In genomic region chr2:149365826-149366583, GRCh38 we compare ENCODE assay signal across 10 cellular contexts. TPM values are rescaled to one million over a fixed set of nuclear protein-coding genes. Genes with fewer than 3 reads are reported as not detected.
DNase-seq lines count a peak whose midpoint lies in the region; ATAC-seq and TF ChIP-seq lines count a peak whose summit lies in the region.
"Had no signal": no experiment of that assay in that cellular context is flagged by ENCODE, and none has a peak within 500 bp of the region (broad histone marks: within the 10 kb centered on the region; RNA-seq: fewer than 3 reads in every experiment).

No MANE protein-coding gene starts in this region.

- POLR2A ChIA-PET in activated CD8-positive, alpha-beta T cell treated with anti-CD3 and anti-CD28 coated beads, Interleukin-2, amount 10 ng/mL, durations not matched to agents 7 days and 5 days (lab: Charles Lee): interaction anchor here (1.1 kb wide), 1 partner anchor 9 kb away, joined by 3 read pairs; no protein-coding TSS in a partner anchor

- H3K27ac ChIP-seq in liver (ENCODE audit: low read depth in 1 of 2, low read length in 2 of 2): no peak overlapping the region
- H3K27ac ChIP-seq: neutrophil had no signal

- peak; percentile 69 for DNase-seq in Daoy (ENCODE audit: low read depth)
- peak; percentile 10 for DNase-seq in NCI-H146 treated with DMSO at 0.1 percent for 48 hours (lab: John Stamatoyannopoulos, UW; ENCODE audit: unreplicated experiment)
- peak; percentile 45 for DNase-seq in amniotic epithelial cell (ENCODE audit: low read depth)
- DNase-seq in activated CD8-positive, alpha-beta T cell treated with anti-CD3 and anti-CD28 coated beads, Interleukin-2, amount 10 ng/mL, durations not matched to agents 7 days and 5 days: no peak
- no peak for DNase-seq in AG08395 (ENCODE audit: low spot score)

- H3K36me3 ChIP-seq in liver (ENCODE audit: control insufficient read depth in 4 of 4, insufficient read depth in 3 of 4, low read depth in 1 of 4, low read length in 3 of 4): no peaks in the 10 kb centered on the region
- H3K36me3 ChIP-seq: neutrophil had no signal

- no peaks in the 10 kb centered on the region for H3K9me3 ChIP-seq in liver (ENCODE audit: control insufficient read depth in 4 of 4, low read length in 3 of 4)
- H3K9me3 ChIP-seq: neutrophil had no signal

- TF ChIP-seq RAD21 in liver (IDR thresholded peaks at IDR 0.05): peak; percentile 21 to 34

- no peak overlapping the region for H3K9ac ChIP-seq in liver (ENCODE audit: low read depth in 1 of 2, low read length in 2 of 2)

- no peaks in the 10 kb centered on the region for H3K27me3 ChIP-seq in liver (ENCODE audit: control insufficient read depth in 4 of 4, insufficient read depth in 4 of 4, low read length in 3 of 4)

- TF ChIP-seq CTCF in liver (IDR thresholded peaks at IDR 0.05; ENCODE audit: low read depth, low read length, missing input control): no peak

- peaks cover 19% of the 10 kb centered on the region for H3K27me3 Mint-ChIP-seq in activated CD8-positive, alpha-beta T cell treated with anti-CD3 and anti-CD28 coated beads, Interleukin-2, amount 10 ng/mL, durations not matched to agents 7 days and 5 days (ENCODE audit: low read depth)

- CTCF ChIA-PET in activated CD8-positive, alpha-beta T cell treated with anti-CD3 and anti-CD28 coated beads, Interleukin-2, amount 10 ng/mL, durations not matched to agents 7 days and 5 days (lab: Charles Lee): interaction anchor here (0.6 to 2.3 kb wide), 2 partner anchors 161 to 349 kb away, joined by 3 to 6 read pairs; no protein-coding TSS in a partner anchor

- no peak overlapping the region for H3K4me3 Mint-ChIP-seq in activated CD8-positive, alpha-beta T cell treated with anti-CD3 and anti-CD28 coated beads, Interleukin-2, amount 10 ng/mL, durations not matched to agents 7 days and 5 days
- H3K4me3 Mint-ChIP-seq: CD14-positive monocyte had no signal

- no peaks in the 10 kb centered on the region for H3K36me3 Mint-ChIP-seq in activated CD8-positive, alpha-beta T cell treated with anti-CD3 and anti-CD28 coated beads, Interleukin-2, amount 10 ng/mL, durations not matched to agents 7 days and 5 days (ENCODE audit: low read depth)
- H3K36me3 Mint-ChIP-seq: CD14-positive monocyte had no signal

- H3K27ac Mint-ChIP-seq in activated CD8-positive, alpha-beta T cell treated with anti-CD3 and anti-CD28 coated beads, Interleukin-2, amount 10 ng/mL, durations not matched to agents 7 days and 5 days: no peak overlapping the region
- H3K27ac Mint-ChIP-seq: CD14-positive monocyte had no signal

- H3K9me3 Mint-ChIP-seq in activated CD8-positive, alpha-beta T cell treated with anti-CD3 and anti-CD28 coated beads, Interleukin-2, amount 10 ng/mL, durations not matched to agents 7 days and 5 days (ENCODE audit: insufficient read depth): no peaks in the 10 kb centered on the region

- 39% methylated on average over 5 of the region's 5 CpGs for WGBS in liver

- H3K4me3 ChIP-seq in liver (ENCODE audit: low read depth in 1 of 3, low read length in 3 of 3): no peak overlapping the region

- no peaks in the 10 kb centered on the region for H3K4me1 Mint-ChIP-seq in activated CD8-positive, alpha-beta T cell treated with anti-CD3 and anti-CD28 coated beads, Interleukin-2, amount 10 ng/mL, durations not matched to agents 7 days and 5 days (ENCODE audit: low read depth)
- H3K4me1 Mint-ChIP-seq: CD14-positive monocyte had no signal

- ATAC-seq in HG03097 (IDR thresholded peaks at IDR 0.05; ENCODE audit: low FRiP score, unreplicated experiment) (no peak), HG03460 (IDR thresholded peaks at IDR 0.05; ENCODE audit: unreplicated experiment) (no peak)
- ATAC-seq in activated CD8-positive, alpha-beta T cell treated with anti-CD3 and anti-CD28 coated beads, Interleukin-2, amount 10 ng/mL, durations not matched to agents 7 days and 5 days: no peak

- peaks cover 0 to 16% (median 13%) of the 10 kb centered on the region in 4 donors for H3K4me1 ChIP-seq in liver (ENCODE audit: control insufficient read depth in 4 of 4, insufficient read depth in 4 of 4, low read length in 3 of 4)

TF ChIP-seq in liver, 16 proteins besides CTCF, POLR2A, EP300 and RAD21:
- TF ChIP-seq RXRA (IDR thresholded peaks at IDR 0.05) (peak in 1 of 2 donors; percentile 65), HNF4A (conservative IDR thresholded peaks at IDR 0.05) (peak; percentile 26 to 50), EGR1 (IDR thresholded peaks at IDR 0.05; ENCODE audit: low read depth in 2 of 2) (no peak), NR2F2 (IDR thresholded peaks at IDR 0.05) (peak; percentile 82), YY1 (IDR thresholded peaks at IDR 0.05) (peak; percentile 49), SP1 (IDR thresholded peaks at IDR 0.05) (no peak), REST (IDR thresholded peaks at IDR 0.05) (peak; percentile 27)

RNA-seq across cellular contexts. Expression of gene LYPD6, which starts 35.6 kb away (rescaled TPM):
- 6.7 and 8.5 TPM in 2 replicates for total RNA-seq in Daoy (2014; rRNA removed; shearing (Covaris generic))
- under 1 TPM; 0.25 to 0.42 TPM for total RNA-seq in liver
- under 1 TPM; 0.15 to 0.21 TPM for polyA plus RNA-seq in liver
- total RNA-seq in activated CD8-positive, alpha-beta T cell treated with anti-CD3 and anti-CD28 coated beads, Interleukin-2, amount 10 ng/mL, durations not matched to agents 7 days and 5 days: not detected
- polyA plus RNA-seq: CD14-positive monocyte had no signal

Comparison
In these comparisons a context has a peak if more than half of its experiments do, and no peak if none do; other contexts are left out.
1. DNase-seq: peak in Daoy (single experiment), NCI-H146 treated with DMSO at 0.1 percent for 48 hours (single experiment) and amniotic epithelial cell (single experiment); none in activated CD8-positive, alpha-beta T cell treated with anti-CD3 and anti-CD28 coated beads, Interleukin-2, amount 10 ng/mL, durations not matched to agents 7 days and 5 days (single experiment) and AG08395 (single experiment).